In genomic region chr12:15778126-15778525, GRCh38 we compare ENCODE assay signal across 30 cellular contexts. TPM values are rescaled to one million over a fixed set of nuclear protein-coding genes. Genes with fewer than 3 reads are reported as not detected.
DNase-seq lines count a peak whose midpoint lies in the region; ATAC-seq and TF ChIP-seq lines count a peak whose summit lies in the region.
"Had no signal": no experiment of that assay in that cellular context is flagged by ENCODE, and none has a peak within 500 bp of the region (broad histone marks: within the 10 kb centered on the region; RNA-seq: fewer than 3 reads in every experiment).

No MANE protein-coding gene starts in this region.

- H3K4me3 ChIP-seq in ACC112 (ENCODE audit: low read depth, low read length) (peak overlapping the region; percentile 36; the same call in 1 of the 2 replicates), coronary artery (peak overlapping the region; percentile 1), psoas muscle (no peak overlapping the region)
- H3K4me3 ChIP-seq: cardiac muscle cell, colonic mucosa, heart right ventricle, Peyer's patch, prostate gland, upper lobe of right lung had no signal

- H3K27me3 Mint-ChIP-seq in HFFc6 (ENCODE audit: insufficient read depth) (no peaks in the 10 kb centered on the region), nephron (ENCODE audit: low read depth) (no peaks in the 10 kb centered on the region)
- H3K27me3 Mint-ChIP-seq in stimulated activated memory B cell treated with anti-CD40 and anti-IgM and Interleukin-4, amounts not matched to agents 10 μg/mL and 1 μg/mL and 100 μg/mL, for 72 hours = peaks cover 41% of the 10 kb centered on the region

- H3K4me1 Mint-ChIP-seq in HFFc6 (ENCODE audit: low read depth) (peaks cover 86% of the 10 kb centered on the region), nephron (peaks cover 42% of the 10 kb centered on the region)
- no peaks in the 10 kb centered on the region for H3K4me1 Mint-ChIP-seq in stimulated activated memory B cell treated with anti-CD40 and anti-IgM and Interleukin-4, amounts not matched to agents 10 μg/mL and 1 μg/mL and 100 μg/mL, for 72 hours
- H3K4me1 Mint-ChIP-seq: activated naive CD4-positive, alpha-beta T cell treated with anti-CD3 and anti-CD28 coated beads, Interleukin-2, amount 10 ng/mL, durations not matched to agents 7 days and 5 days; B cell; IgD-negative memory B cell; naive B cell had no signal

- H3K9me3 ChIP-seq in psoas muscle = no peaks in the 10 kb centered on the region
- H3K9me3 ChIP-seq: colonic mucosa, heart right ventricle, Peyer's patch, prostate gland, upper lobe of right lung had no signal

- H3K9me3 Mint-ChIP-seq in HFFc6 (no peaks in the 10 kb centered on the region), nephron (no peaks in the 10 kb centered on the region)
- no peaks in the 10 kb centered on the region for H3K9me3 Mint-ChIP-seq in stimulated activated memory B cell treated with anti-CD40 and anti-IgM and Interleukin-4, amounts not matched to agents 10 μg/mL and 1 μg/mL and 100 μg/mL, for 72 hours
- H3K9me3 Mint-ChIP-seq: activated naive CD4-positive, alpha-beta T cell treated with anti-CD3 and anti-CD28 coated beads, Interleukin-2, amount 10 ng/mL, durations not matched to agents 7 days and 5 days; CD8-positive, alpha-beta T cell; IgD-negative memory B cell; naive B cell had no signal

- TF ChIP-seq CTCF in HFFc6 (IDR thresholded peaks at IDR 0.05) (no peak), coronary artery (IDR thresholded peaks at IDR 0.05) (no peak), nephron (IDR thresholded peaks at IDR 0.05; ENCODE audit: unreplicated experiment in 3 of 3) (no peak), psoas muscle (IDR thresholded peaks at IDR 0.05) (no peak)

- H3K36me3 Mint-ChIP-seq in HFFc6 (ENCODE audit: low read depth) = peaks cover 5% of the 10 kb centered on the region
- no peaks in the 10 kb centered on the region for H3K36me3 Mint-ChIP-seq in nephron (ENCODE audit: low read depth)
- H3K36me3 Mint-ChIP-seq in stimulated activated memory B cell treated with anti-CD40 and anti-IgM and Interleukin-4, amounts not matched to agents 10 μg/mL and 1 μg/mL and 100 μg/mL, for 72 hours = no peaks in the 10 kb centered on the region
- H3K36me3 Mint-ChIP-seq: activated naive CD4-positive, alpha-beta T cell treated with anti-CD3 and anti-CD28 coated beads, Interleukin-2, amount 10 ng/mL, durations not matched to agents 7 days and 5 days; CD8-positive, alpha-beta T cell; naive B cell had no signal

- H3K79me2 ChIP-seq in ACC112 (ENCODE audit: control insufficient read depth, insufficient read depth, low read length, unreplicated experiment) = peaks cover 97% of the 10 kb centered on the region

- H3K27ac Mint-ChIP-seq in HFFc6 (peak overlapping the region; percentile 67), nephron (peak overlapping the region; percentile 46 to 59 (median 50))
- no peak overlapping the region for H3K27ac Mint-ChIP-seq in stimulated activated memory B cell treated with anti-CD40 and anti-IgM and Interleukin-4, amounts not matched to agents 10 μg/mL and 1 μg/mL and 100 μg/mL, for 72 hours
- H3K27ac Mint-ChIP-seq: activated CD8-positive, alpha-beta T cell treated with anti-CD3 and anti-CD28 coated beads, Interleukin-2, amount 10 ng/mL, durations not matched to agents 7 days and 5 days; activated naive CD4-positive, alpha-beta T cell treated with anti-CD3 and anti-CD28 coated beads, Interleukin-2, amount 10 ng/mL, durations not matched to agents 7 days and 5 days; B cell; CD8-positive, alpha-beta T cell; IgD-negative memory B cell; naive B cell had no signal

- DNase-seq in HFFc6 (peak; percentile 34), coronary artery (ENCODE audit: low spot score) (no peak), DMS79 (lab: John Stamatoyannopoulos, UW) (no peak), NCI-H2107 treated with DMSO at 0.1 percent for 48 hours (lab: John Stamatoyannopoulos, UW; ENCODE audit: unreplicated experiment) (no peak), psoas muscle (no peak)
- DNase-seq: activated CD8-positive, alpha-beta T cell treated with anti-CD3 and anti-CD28 coated beads, Interleukin-2, amount 10 ng/mL, durations not matched to agents 7 days and 5 days; activated naive CD4-positive, alpha-beta T cell treated with anti-CD3 and anti-CD28 coated beads, Interleukin-2, amount 10 ng/mL, durations not matched to agents 7 days and 5 days; amygdala; CD8-positive, alpha-beta T cell; colonic mucosa; effector CD8-positive, alpha-beta T cell; erythroblast; foreskin keratinocyte; heart right ventricle; kidney; midbrain; naive B cell; NCI-H446; NCI-H774; Peyer's patch; SHP77 treated with DMSO at 0.1 percent for 48 hours; stimulated activated naive CD8-positive, alpha-beta T cell treated with anti-CD3 and anti-CD28 coated beads, Interleukin-15, Interleukin-2, amounts not matched to agents 100 U/mL and 50 U/mL, for 24 hours; upper lobe of right lung had no signal

- peak overlapping the region; percentile 63 for H3K4me3 Mint-ChIP-seq in HFFc6
- H3K4me3 Mint-ChIP-seq in nephron = no peak overlapping the region
- no peak overlapping the region for H3K4me3 Mint-ChIP-seq in stimulated activated memory B cell treated with anti-CD40 and anti-IgM and Interleukin-4, amounts not matched to agents 10 μg/mL and 1 μg/mL and 100 μg/mL, for 72 hours
- H3K4me3 Mint-ChIP-seq: activated CD8-positive, alpha-beta T cell treated with anti-CD3 and anti-CD28 coated beads, Interleukin-2, amount 10 ng/mL, durations not matched to agents 7 days and 5 days; activated naive CD4-positive, alpha-beta T cell treated with anti-CD3 and anti-CD28 coated beads, Interleukin-2, amount 10 ng/mL, durations not matched to agents 7 days and 5 days; B cell; CD8-positive, alpha-beta T cell; IgD-negative memory B cell; naive B cell had no signal

- no peaks in the 10 kb centered on the region for H3K27me3 ChIP-seq in ACC112 (ENCODE audit: insufficient read depth, low read length)
- H3K27me3 ChIP-seq in psoas muscle (ENCODE audit: insufficient read depth in 3 of 3, low read length in 2 of 3) = no peaks in the 10 kb centered on the region
- H3K27me3 ChIP-seq: cardiac muscle cell, colonic mucosa, foreskin keratinocyte, heart right ventricle, Peyer's patch, upper lobe of right lung had no signal

- WGBS in psoas muscle, 3 donors = 84 to 87% (median 86%) methylated on average over 3 of the region's 3 CpGs

- peak overlapping the region; percentile 39 for H3K27ac ChIP-seq in ACC112 (ENCODE audit: low read depth, low read length)
- no peak overlapping the region for H3K27ac ChIP-seq in coronary artery
- H3K27ac ChIP-seq in psoas muscle = no peak overlapping the region
- H3K27ac ChIP-seq: cardiac muscle cell, colonic mucosa, foreskin keratinocyte, Peyer's patch, prostate gland, upper lobe of right lung had no signal

- H3K4me1 ChIP-seq in ACC112 (ENCODE audit: control insufficient read depth, insufficient read depth, low read length, unreplicated experiment) (peaks cover 90% of the 10 kb centered on the region), psoas muscle (peaks cover 5% of the 10 kb centered on the region)
- H3K4me1 ChIP-seq: colonic mucosa, foreskin keratinocyte, upper lobe of right lung had no signal

- intact Hi-C loops in psoas muscle (cut with DNase I) = no loop called here

- peaks cover 5% of the 10 kb centered on the region; the same call in 1 of the 2 replicates for H3K36me3 ChIP-seq in ACC112 (ENCODE audit: insufficient read depth, low read length)
- H3K36me3 ChIP-seq in psoas muscle (ENCODE audit: insufficient read depth in 1 of 2, low read depth in 1 of 2) = no peaks in the 10 kb centered on the region
- H3K36me3 ChIP-seq: cardiac muscle cell, colonic mucosa, heart right ventricle, Peyer's patch, prostate gland, upper lobe of right lung had no signal

- H2AFZ ChIP-seq in ACC112 (ENCODE audit: low read length, unreplicated experiment) = no peak overlapping the region

- no peak for ATAC-seq in psoas muscle
- ATAC-seq in stimulated activated memory B cell treated with anti-CD40 and anti-IgM and Interleukin-4, amounts not matched to agents 10 μg/mL and 1 μg/mL and 100 μg/mL, for 72 hours = no peak
- ATAC-seq: activated CD8-positive, alpha-beta T cell treated with anti-CD3 and anti-CD28 coated beads, Interleukin-2, amount 10 ng/mL, durations not matched to agents 7 days and 5 days; CD8-positive, alpha-beta T cell; foreskin keratinocyte; stimulated activated naive CD8-positive, alpha-beta T cell treated with anti-CD3 and anti-CD28 coated beads, Interleukin-15, Interleukin-2, amounts not matched to agents 100 U/mL and 50 U/mL, for 24 hours; upper lobe of right lung had no signal

RNA-seq across cellular contexts. Expression of gene EPS8, which starts 11.1 kb away (rescaled TPM):
- total RNA-seq in HFFc6 (2021; fragmentation: NEBNext Ultra II Directional; extraction: Animal tissue kit (Norgen Biotek cat#: 25700)) = 10 to 100 TPM; 46.1 to 50.7 (median 46.6) TPM
- 10 to 100 TPM; 10.5 to 16.9 (median 14.0) TPM for total RNA-seq in psoas muscle
- polyA plus RNA-seq in psoas muscle = 10 to 100 TPM in 1 of 3 donors, 1 to 10 TPM in 2; 7.9 to 13.4 (median 8.9) TPM
